In genomic region chr15:83118968-83119367, GRCh38 we compare ENCODE assay signal across 27 cellular contexts.
"Had no signal": no experiment of that assay in that cellular context is flagged by ENCODE, and none has a peak within 500 bp of the region (broad histone marks: within the 10 kb centered on the region; RNA-seq: fewer than 3 reads in every experiment).

No MANE protein-coding gene starts in this region.

- H3K36me3 ChIP-seq: breast epithelium, cardiac muscle cell, esophagus squamous epithelium had no signal

- DNase-seq: activated CD4-positive, alpha-beta memory T cell treated with anti-CD3 and anti-CD28 coated beads for 36 hours; activated CD4-positive, alpha-beta T cell treated with anti-CD3 and anti-CD28 coated beads for 36 hours; activated CD4-positive, alpha-beta T cell treated with anti-CD3 and anti-CD28 coated beads, Interleukin-2, amount 10 ng/mL, durations not matched to agents 24 days and 14 days; activated CD4-positive, CD25-positive, alpha-beta regulatory T cell; activated CD4-positive, CD25-positive, alpha-beta regulatory T cell treated with anti-CD3 and anti-CD28 coated beads, Interleukin-2, amount 50 U/mL, for 72 hours; activated CD8-positive, alpha-beta memory T cell treated with anti-CD3 and anti-CD28 coated beads, Interleukin-2, amount 10 ng/mL, durations not matched to agents 7 days and 5 days; activated CD8-positive, alpha-beta memory T cell treated with anti-CD3 and anti-CD28 coated beads, Interleukin-2, amount 50 U/mL, for 4 hours; activated CD8-positive, alpha-beta T cell treated with anti-CD3 and anti-CD28 coated beads, Interleukin-2, amount 10 ng/mL, durations not matched to agents 7 days and 5 days; activated effector memory CD4-positive, alpha-beta T cell treated with anti-CD3 and anti-CD28 coated beads, Interleukin-2, amount 50 U/mL, for 16 hours; activated naive CD4-positive, alpha-beta T cell treated with anti-CD3 and anti-CD28 coated beads for 36 hours; activated naive CD8-positive, alpha-beta T cell treated with anti-CD3 and anti-CD28 coated beads, Interleukin-2, amount 10 ng/mL, durations not matched to agents 7 days and 5 days; activated T-cell treated with anti-CD3 and anti-CD28 coated beads, Interleukin-2, amount 50 U/mL, for 1 hour; activated T-cell treated with anti-CD3 and anti-CD28 coated beads, Interleukin-2, amount 50 U/mL, for 48 hours; central memory CD4-positive, alpha-beta T cell; cortex of kidney; dermis blood vessel endothelial cell; effector CD4-positive, alpha-beta T cell; effector memory CD8-positive, alpha-beta T cell; erythroblast; esophagus squamous epithelium; foreskin melanocyte; T-helper 2 cell had no signal

- H3K27me3 ChIP-seq: ascending aorta, breast epithelium, cardiac muscle cell, esophagus squamous epithelium, gastroesophageal sphincter had no signal

- H3K9me3 ChIP-seq: ascending aorta, breast epithelium, esophagus squamous epithelium, gastroesophageal sphincter had no signal

- H3K4me1 ChIP-seq: ascending aorta, breast epithelium, gastroesophageal sphincter had no signal

- FAIRE-seq: colon had no signal

- H3K27ac ChIP-seq: ascending aorta, breast epithelium, cardiac muscle cell, esophagus squamous epithelium, gastroesophageal sphincter had no signal

- H3K4me3 ChIP-seq: ascending aorta, breast epithelium, cardiac muscle cell, esophagus squamous epithelium, gastroesophageal sphincter had no signal

- ATAC-seq: activated CD4-positive, alpha-beta T cell treated with anti-CD3 and anti-CD28 coated beads for 36 hours; activated CD8-positive, alpha-beta memory T cell treated with anti-CD3 and anti-CD28 coated beads, Interleukin-2, amount 10 ng/mL, durations not matched to agents 7 days and 5 days; activated CD8-positive, alpha-beta T cell treated with anti-CD3 and anti-CD28 coated beads, Interleukin-2, amount 10 ng/mL, durations not matched to agents 7 days and 5 days; effector memory CD8-positive, alpha-beta T cell; gastroesophageal sphincter had no signal
